ENCODE assay signal across 1 cellular context in the genomic region with DNA sequence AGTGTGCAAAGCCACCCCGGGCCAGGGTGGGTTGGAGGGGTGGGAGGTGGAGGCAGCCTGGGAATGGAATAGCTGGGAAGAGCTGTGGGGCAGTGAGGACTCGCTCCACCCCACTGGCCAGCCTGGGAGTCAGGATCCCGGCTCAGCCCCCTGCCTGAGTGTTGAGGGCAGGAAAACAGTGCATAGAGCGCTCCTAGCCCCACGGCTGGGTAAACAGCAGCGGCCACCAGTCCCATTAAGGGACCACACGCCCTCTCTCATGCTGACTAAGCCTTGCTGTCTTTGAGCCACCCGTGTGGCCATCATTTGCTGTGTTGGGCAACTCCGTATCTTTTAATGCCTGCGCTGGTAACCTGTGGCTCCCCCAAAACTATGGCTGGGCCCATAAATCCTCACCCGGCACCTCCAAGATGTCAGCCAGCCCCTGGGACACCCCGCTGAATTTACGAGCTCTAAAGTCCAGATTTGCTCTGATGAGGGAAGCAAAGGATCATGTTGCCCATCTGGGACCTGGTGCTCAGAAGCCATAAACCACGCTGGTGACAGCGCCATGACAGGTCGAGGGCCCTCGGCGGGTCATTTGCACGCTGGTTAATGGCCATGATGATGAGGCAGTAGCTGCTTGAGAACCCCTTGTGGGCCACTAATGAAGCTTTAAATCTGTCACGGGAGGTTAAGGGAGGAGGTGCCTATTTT.
TF ChIP-seq lines count a peak whose summit lies in the region.

No MANE protein-coding gene starts in this region.

TF ChIP-seq in HepG2, 621 proteins besides CTCF, POLR2A, EP300 and RAD21 (continued from another document and continues in another):
- TF ChIP-seq, protein P1, sequence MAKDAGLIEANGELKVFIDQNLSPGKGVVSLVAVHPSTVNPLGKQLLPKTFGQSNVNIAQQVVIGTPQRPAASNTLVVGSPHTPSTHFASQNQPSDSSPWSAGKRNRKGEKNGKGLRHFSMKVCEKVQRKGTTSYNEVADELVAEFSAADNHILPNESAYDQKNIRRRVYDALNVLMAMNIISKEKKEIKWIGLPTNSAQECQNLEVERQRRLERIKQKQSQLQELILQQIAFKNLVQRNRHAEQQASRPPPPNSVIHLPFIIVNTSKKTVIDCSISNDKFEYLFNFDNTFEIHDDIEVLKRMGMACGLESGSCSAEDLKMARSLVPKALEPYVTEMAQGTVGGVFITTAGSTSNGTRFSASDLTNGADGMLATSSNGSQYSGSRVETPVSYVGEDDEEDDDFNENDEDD (CRISPR knock-in tag; IDR thresholded peaks at IDR 0.05; ENCODE audit: borderline replicate concordance): peak; percentile 30; the same call in 1 of the 2 replicates
- TF ChIP-seq PITX1 (CRISPR knock-in tag; IDR thresholded peaks at IDR 0.05) (no peak; the same call in 1 of the 2 replicates), ATAD3A (CRISPR knock-in tag; IDR thresholded peaks at IDR 0.05) (no peak), ZNF724P (CRISPR knock-in tag; IDR thresholded peaks at IDR 0.05; ENCODE audit: borderline replicate concordance) (peak; percentile 60; the same call in 1 of the 2 replicates), ZFP36 (IDR thresholded peaks at IDR 0.05; ENCODE audit: borderline replicate concordance, low read depth, low read length, partially characterized antibody) (no peak), ZBTB38 (CRISPR knock-in tag; IDR thresholded peaks at IDR 0.05) (peak; percentile 40; the same call in 1 of the 2 replicates), PHF20 (CRISPR knock-in tag; IDR thresholded peaks at IDR 0.05) (no peak), SNAPC2 (CRISPR knock-in tag; IDR thresholded peaks at IDR 0.05) (no peak), RAD51 (IDR thresholded peaks at IDR 0.05; ENCODE audit: borderline replicate concordance) (no peak), KAT7 (CRISPR knock-in tag; IDR thresholded peaks at IDR 0.05; ENCODE audit: borderline replicate concordance) (0 out of 2 replicates have a peak, but pooled peaks have one; percentile 26), ATRX (CRISPR knock-in tag; IDR thresholded peaks at IDR 0.05; ENCODE audit: borderline replicate concordance) (no peak), CAMTA2 (CRISPR knock-in tag; IDR thresholded peaks at IDR 0.05; ENCODE audit: borderline replicate concordance) (no peak), RCOR2 (CRISPR knock-in tag; IDR thresholded peaks at IDR 0.05) (no peak), ZEB1 (IDR thresholded peaks at IDR 0.05; ENCODE audit: insufficient replicate concordance, low read depth) (no peak), SAP130 (CRISPR knock-in tag; IDR thresholded peaks at IDR 0.05; ENCODE audit: low read depth) (peak; percentile 53; the same call in 1 of the 2 replicates), ZNF567 (CRISPR knock-in tag; IDR thresholded peaks at IDR 0.05; ENCODE audit: borderline replicate concordance) (no peak), MAFK (conservative IDR thresholded peaks at IDR 0.05 in 1 of 2, IDR thresholded peaks at IDR 0.05 in 1 of 2; ENCODE audit: low read length in 2 of 2) (peak; percentile 51 to 55), MED8 (CRISPR knock-in tag; IDR thresholded peaks at IDR 0.05; ENCODE audit: insufficient replicate concordance) (no peak), ZNF513 (CRISPR knock-in tag; conservative IDR thresholded peaks at IDR 0.05) (no peak), HNRNPLL (IDR thresholded peaks at IDR 0.05; ENCODE audit: low read depth, low read length, poor library complexity, severe bottlenecking) (no peak), E2F5 (CRISPR knock-in tag; conservative IDR thresholded peaks at IDR 0.05) (no peak), HIVEP1 (CRISPR knock-in tag; IDR thresholded peaks at IDR 0.05) (0 out of 2 replicates have a peak, but pooled peaks have one; percentile 38), PAF1 (CRISPR knock-in tag; IDR thresholded peaks at IDR 0.05) (no peak), ZNF30 (CRISPR knock-in tag; IDR thresholded peaks at IDR 0.05) (no peak), ZGPAT (CRISPR knock-in tag; IDR thresholded peaks at IDR 0.05) (peak; percentile 28; the same call in 1 of the 2 replicates), EED (CRISPR knock-in tag; IDR thresholded peaks at IDR 0.05) (no peak), SETDB1 (CRISPR knock-in tag; IDR thresholded peaks at IDR 0.05; ENCODE audit: borderline replicate concordance) (no peak), ARNT2 (CRISPR knock-in tag; IDR thresholded peaks at IDR 0.05; ENCODE audit: low read depth) (no peak), BRCA1 (CRISPR knock-in tag; IDR thresholded peaks at IDR 0.05) (no peak), RXRB (CRISPR knock-in tag; IDR thresholded peaks at IDR 0.05; ENCODE audit: borderline replicate concordance) (peak; percentile 23; the same call in 1 of the 2 replicates), KDM3A (CRISPR knock-in tag; IDR thresholded peaks at IDR 0.05; ENCODE audit: low read depth) (no peak), DMTF1 (CRISPR knock-in tag; IDR thresholded peaks at IDR 0.05) (no peak), SOX5 (CRISPR knock-in tag; IDR thresholded peaks at IDR 0.05; ENCODE audit: borderline replicate concordance) (peak; percentile 70), HOXA9 (CRISPR knock-in tag; IDR thresholded peaks at IDR 0.05; ENCODE audit: borderline replicate concordance) (no peak), GATAD2A (CRISPR knock-in tag; IDR thresholded peaks at IDR 0.05) (no peak; the same call in 1 of the 2 replicates)
- TF ChIP-seq, protein P2, sequence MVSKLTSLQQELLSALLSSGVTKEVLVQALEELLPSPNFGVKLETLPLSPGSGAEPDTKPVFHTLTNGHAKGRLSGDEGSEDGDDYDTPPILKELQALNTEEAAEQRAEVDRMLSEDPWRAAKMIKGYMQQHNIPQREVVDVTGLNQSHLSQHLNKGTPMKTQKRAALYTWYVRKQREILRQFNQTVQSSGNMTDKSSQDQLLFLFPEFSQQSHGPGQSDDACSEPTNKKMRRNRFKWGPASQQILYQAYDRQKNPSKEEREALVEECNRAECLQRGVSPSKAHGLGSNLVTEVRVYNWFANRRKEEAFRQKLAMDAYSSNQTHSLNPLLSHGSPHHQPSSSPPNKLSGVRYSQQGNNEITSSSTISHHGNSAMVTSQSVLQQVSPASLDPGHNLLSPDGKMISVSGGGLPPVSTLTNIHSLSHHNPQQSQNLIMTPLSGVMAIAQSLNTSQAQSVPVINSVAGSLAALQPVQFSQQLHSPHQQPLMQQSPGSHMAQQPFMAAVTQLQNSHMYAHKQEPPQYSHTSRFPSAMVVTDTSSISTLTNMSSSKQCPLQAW (CRISPR knock-in tag; IDR thresholded peaks at IDR 0.05): no peak; the same call in 1 of the 2 replicates
- TF ChIP-seq, protein P3, sequence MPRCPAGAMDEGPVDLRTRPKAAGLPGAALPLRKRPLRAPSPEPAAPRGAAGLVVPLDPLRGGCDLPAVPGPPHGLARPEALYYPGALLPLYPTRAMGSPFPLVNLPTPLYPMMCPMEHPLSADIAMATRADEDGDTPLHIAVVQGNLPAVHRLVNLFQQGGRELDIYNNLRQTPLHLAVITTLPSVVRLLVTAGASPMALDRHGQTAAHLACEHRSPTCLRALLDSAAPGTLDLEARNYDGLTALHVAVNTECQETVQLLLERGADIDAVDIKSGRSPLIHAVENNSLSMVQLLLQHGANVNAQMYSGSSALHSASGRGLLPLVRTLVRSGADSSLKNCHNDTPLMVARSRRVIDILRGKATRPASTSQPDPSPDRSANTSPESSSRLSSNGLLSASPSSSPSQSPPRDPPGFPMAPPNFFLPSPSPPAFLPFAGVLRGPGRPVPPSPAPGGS (CRISPR knock-in tag; IDR thresholded peaks at IDR 0.05): no peak
- TF ChIP-seq, protein P4, sequence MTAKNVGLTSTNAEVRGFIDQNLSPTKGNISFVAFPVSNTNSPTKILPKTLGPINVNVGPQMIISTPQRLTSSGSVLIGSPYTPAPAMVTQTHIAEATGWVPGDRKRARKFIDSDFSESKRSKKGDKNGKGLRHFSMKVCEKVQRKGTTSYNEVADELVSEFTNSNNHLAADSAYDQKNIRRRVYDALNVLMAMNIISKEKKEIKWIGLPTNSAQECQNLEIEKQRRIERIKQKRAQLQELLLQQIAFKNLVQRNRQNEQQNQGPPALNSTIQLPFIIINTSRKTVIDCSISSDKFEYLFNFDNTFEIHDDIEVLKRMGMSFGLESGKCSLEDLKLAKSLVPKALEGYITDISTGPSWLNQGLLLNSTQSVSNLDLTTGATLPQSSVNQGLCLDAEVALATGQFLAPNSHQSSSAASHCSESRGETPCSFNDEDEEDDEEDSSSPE (CRISPR knock-in tag; IDR thresholded peaks at IDR 0.05): no peak
- TF ChIP-seq, protein P5, sequence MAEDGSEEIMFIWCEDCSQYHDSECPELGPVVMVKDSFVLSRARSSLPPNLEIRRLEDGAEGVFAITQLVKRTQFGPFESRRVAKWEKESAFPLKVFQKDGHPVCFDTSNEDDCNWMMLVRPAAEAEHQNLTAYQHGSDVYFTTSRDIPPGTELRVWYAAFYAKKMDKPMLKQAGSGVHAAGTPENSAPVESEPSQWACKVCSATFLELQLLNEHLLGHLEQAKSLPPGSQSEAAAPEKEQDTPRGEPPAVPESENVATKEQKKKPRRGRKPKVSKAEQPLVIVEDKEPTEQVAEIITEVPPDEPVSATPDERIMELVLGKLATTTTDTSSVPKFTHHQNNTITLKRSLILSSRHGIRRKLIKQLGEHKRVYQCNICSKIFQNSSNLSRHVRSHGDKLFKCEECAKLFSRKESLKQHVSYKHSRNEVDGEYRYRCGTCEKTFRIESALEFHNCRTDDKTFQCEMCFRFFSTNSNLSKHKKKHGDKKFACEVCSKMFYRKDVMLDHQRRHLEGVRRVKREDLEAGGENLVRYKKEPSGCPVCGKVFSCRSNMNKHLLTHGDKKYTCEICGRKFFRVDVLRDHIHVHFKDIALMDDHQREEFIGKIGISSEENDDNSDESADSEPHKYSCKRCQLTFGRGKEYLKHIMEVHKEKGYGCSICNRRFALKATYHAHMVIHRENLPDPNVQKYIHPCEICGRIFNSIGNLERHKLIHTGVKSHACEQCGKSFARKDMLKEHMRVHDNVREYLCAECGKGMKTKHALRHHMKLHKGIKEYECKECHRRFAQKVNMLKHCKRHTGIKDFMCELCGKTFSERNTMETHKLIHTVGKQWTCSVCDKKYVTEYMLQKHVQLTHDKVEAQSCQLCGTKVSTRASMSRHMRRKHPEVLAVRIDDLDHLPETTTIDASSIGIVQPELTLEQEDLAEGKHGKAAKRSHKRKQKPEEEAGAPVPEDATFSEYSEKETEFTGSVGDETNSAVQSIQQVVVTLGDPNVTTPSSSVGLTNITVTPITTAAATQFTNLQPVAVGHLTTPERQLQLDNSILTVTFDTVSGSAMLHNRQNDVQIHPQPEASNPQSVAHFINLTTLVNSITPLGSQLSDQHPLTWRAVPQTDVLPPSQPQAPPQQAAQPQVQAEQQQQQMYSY (CRISPR knock-in tag; IDR thresholded peaks at IDR 0.05): no peak
- TF ChIP-seq, protein P6, sequence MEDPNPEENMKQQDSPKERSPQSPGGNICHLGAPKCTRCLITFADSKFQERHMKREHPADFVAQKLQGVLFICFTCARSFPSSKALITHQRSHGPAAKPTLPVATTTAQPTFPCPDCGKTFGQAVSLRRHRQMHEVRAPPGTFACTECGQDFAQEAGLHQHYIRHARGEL (CRISPR knock-in tag; IDR thresholded peaks at IDR 0.05): no peak
